Comparison of ENCODE assay signal across 16 cellular contexts in the genomic region with DNA sequence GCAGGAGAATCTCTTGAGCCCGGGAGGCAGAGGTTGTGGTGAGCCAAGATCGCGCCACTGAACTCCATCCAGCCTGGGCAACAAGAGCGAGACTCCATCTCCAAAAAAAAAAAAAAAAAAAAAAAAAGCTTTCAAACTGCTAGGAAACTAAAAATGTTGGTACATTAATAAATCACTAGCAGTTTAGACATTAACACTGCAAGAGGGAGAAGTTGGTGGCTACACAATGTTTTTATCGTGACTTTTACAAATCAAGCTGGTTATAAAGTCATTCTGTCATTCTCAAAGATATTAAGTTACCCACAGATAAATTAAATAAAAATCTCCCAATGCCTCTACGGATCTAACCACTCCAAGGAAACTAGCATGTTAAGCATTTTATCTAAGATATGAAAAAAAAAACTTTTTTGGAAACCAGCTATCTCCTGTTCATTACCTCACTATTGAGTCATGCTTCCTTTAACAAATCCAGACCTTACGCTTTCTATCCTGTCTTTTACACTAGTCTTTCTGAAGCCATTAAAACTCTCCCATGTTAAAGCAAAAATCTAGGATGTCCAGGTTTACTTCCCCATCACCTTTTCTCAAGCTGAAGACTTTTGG.
A peak's percentile ranks its signal among the peaks of the same experiment; 100 is the strongest.
DNase-seq lines count a peak whose midpoint lies in the region; TF ChIP-seq lines count a peak whose summit lies in the region.
"Had no signal": no experiment of that assay in that cellular context is flagged by ENCODE, and none has a peak within 500 bp of the region (broad histone marks: within the 10 kb centered on the region; RNA-seq: fewer than 3 reads in every experiment).

No MANE protein-coding gene starts in this region.

- TF ChIP-seq POLR2A in breast epithelium (IDR thresholded peaks at IDR 0.05) = no peak

- H3K27ac ChIP-seq in breast epithelium (peak overlapping the region; percentile 52 to 82), mammary epithelial cell (ENCODE audit: insufficient read depth, low read depth, low read length) (no peak overlapping the region)

- H3K9me3 Mint-ChIP-seq in endothelial cell (ENCODE audit: unreplicated experiment) = no peaks in the 10 kb centered on the region
- H3K9me3 Mint-ChIP-seq: GM23338, neural crest cell had no signal

- peak overlapping the region; percentile 77 for H3K27ac Mint-ChIP-seq in endothelial cell (ENCODE audit: unreplicated experiment)
- H3K27ac Mint-ChIP-seq: GM23338 had no signal

- H2AFZ ChIP-seq in mammary epithelial cell (ENCODE audit: low read depth, low read length) = no peak overlapping the region
- H2AFZ ChIP-seq: GM23338 had no signal

- H3K4me1 ChIP-seq in breast epithelium (no peaks in the 10 kb centered on the region), mammary epithelial cell (ENCODE audit: insufficient read depth, low read length) (no peaks in the 10 kb centered on the region)
- H3K4me1 ChIP-seq: Caco-2 had no signal

- H3K27me3 Mint-ChIP-seq in endothelial cell (ENCODE audit: unreplicated experiment) = peaks cover 7% of the 10 kb centered on the region

- WGBS in mammary epithelial cell (ENCODE audit: low coverage, missing lambda C conversion rate) = 91% methylated on average over 6 of the region's 7 CpGs

- no TSS peak for BruUV-seq in mammary epithelial cell (replicated peaks; lab: Mats Ljungman, UMichigan)

- no peaks in the 10 kb centered on the region for H4K20me1 ChIP-seq in mammary epithelial cell (ENCODE audit: insufficient read depth, low read length)

- dilution Hi-C loops in mammary epithelial cell (cut with HindIII; ENCODE audit: low sequenced_read_pairs) = no loop called here

- peaks cover 17% of the 10 kb centered on the region for H3K4me1 Mint-ChIP-seq in endothelial cell (ENCODE audit: unreplicated experiment)
- H3K4me1 Mint-ChIP-seq: GM23338, neural crest cell had no signal

- H3K4me3 Mint-ChIP-seq in endothelial cell (ENCODE audit: unreplicated experiment) = peak overlapping the region; percentile 63
- H3K4me3 Mint-ChIP-seq: GM23338, neural crest cell had no signal

- H3K27me3 ChIP-seq in breast epithelium (no peaks in the 10 kb centered on the region), mammary epithelial cell (ENCODE audit: insufficient read depth, low read length) (no peaks in the 10 kb centered on the region)

- H3K4me3 ChIP-seq in breast epithelium = no peak overlapping the region
- H3K4me3 ChIP-seq in mammary epithelial cell (replicated peaks in 1 of 3; ENCODE audit: insufficient read depth in 1 of 3, low read depth in 2 of 3, low read length in 3 of 3) = no peak overlapping the region
- H3K4me3 ChIP-seq: GM23338 had no signal

- no peaks in the 10 kb centered on the region for H3K79me2 ChIP-seq in mammary epithelial cell (ENCODE audit: insufficient read depth, low read length)

- H3K36me3 ChIP-seq in breast epithelium = no peaks in the 10 kb centered on the region
- peaks cover 11% of the 10 kb centered on the region for H3K36me3 ChIP-seq in mammary epithelial cell (ENCODE audit: insufficient read depth, low read length)

- H3K9ac ChIP-seq in mammary epithelial cell (ENCODE audit: insufficient read depth, low read length) = no peak overlapping the region

- no peak overlapping the region for H3K4me2 ChIP-seq in mammary epithelial cell (ENCODE audit: insufficient read depth, low read depth, low read length)
- H3K4me2 ChIP-seq: GM23338 had no signal

- DNase-seq in breast epithelium (ENCODE audit: low spot score in 2 of 2) (no peak), mammary epithelial cell (no peak), endothelial cell (ENCODE audit: low spot score) (no peak), kidney glomerular epithelial cell (lab: John Stamatoyannopoulos, UW) (peak; percentile 21), hypothalamus (lab: John Stamatoyannopoulos, UW) (no peak), posterior vena cava (ENCODE audit: low spot score) (no peak), GM19240 (ENCODE audit: insufficient read length, low spot score) (no peak), cerebellar nuclear complex (lab: John Stamatoyannopoulos, UW) (no peak)
- DNase-seq: activated CD4-positive, alpha-beta T cell treated with anti-CD3 and anti-CD28 coated beads for 1 hour; Caco-2; effector CD8-positive, alpha-beta T cell; glutamatergic neuron; NCI-H187; NCI-H524 had no signal

- no peak for TF ChIP-seq CTCF in breast epithelium (IDR thresholded peaks at IDR 0.05)
- TF ChIP-seq CTCF in mammary epithelial cell (conservative IDR thresholded peaks at IDR 0.05 in 1 of 2, IDR thresholded peaks at IDR 0.05 in 1 of 2; ENCODE audit: extremely low read depth in 1 of 2, insufficient read depth in 1 of 2, low read depth in 1 of 2, low read length in 2 of 2) = no peak
- TF ChIP-seq CTCF in endothelial cell (IDR thresholded peaks at IDR 0.05; ENCODE audit: unreplicated experiment) = no peak

- CTCF ChIA-PET in mammary epithelial cell (lab: Charles Lee; ENCODE audit: low non-redundant PET) = no interaction called here

- H3K9me3 ChIP-seq in breast epithelium (no peaks in the 10 kb centered on the region), mammary epithelial cell (replicated peaks; ENCODE audit: insufficient read depth, low read length) (no peaks in the 10 kb centered on the region)
- H3K9me3 ChIP-seq: Caco-2 had no signal

- intact Hi-C loops in breast epithelium (cut with DNase I; ENCODE audit: low total_unique reads) (no loop called here), mammary epithelial cell (cut with micrococcal nuclease) (no loop called here), posterior vena cava (cut with DNase I) (no loop called here)

- peaks cover 38% of the 10 kb centered on the region for H3K36me3 Mint-ChIP-seq in endothelial cell (ENCODE audit: low read depth, unreplicated experiment)

- in situ Hi-C loops in mammary epithelial cell (cut with MboI; ENCODE audit: low sequenced_read_pairs in 2 of 2) = no loop called here
